ENCODE assay signal across 21 cellular contexts in genomic region chr4:186660403-186660802, GRCh38.
"Had no signal": no experiment of that assay in that cellular context is flagged by ENCODE, and none has a peak within 500 bp of the region (broad histone marks: within the 10 kb centered on the region; RNA-seq: fewer than 3 reads in every experiment).

No MANE protein-coding gene starts in this region.

- H3K4me3 ChIP-seq: SJSA1, SK-N-MC had no signal

- FAIRE-seq: HTR-8/SVneo, RCC 7860 had no signal

- DNase-seq: KBM-7, MV-4-11, NCI-H1048, NCI-H1105, NCI-H1417, NCI-H1436 treated with DMSO at 0.1 percent for 48 hours, NCI-H1694, NCI-H187 treated with DMSO at 0.1 percent for 48 hours, NCI-H2029 treated with DMSO at 0.1 percent for 48 hours, NCI-H2107, NCI-H2227 treated with DMSO at 0.1 percent for 48 hours, NCI-H524 treated with DMSO at 0.1 percent for 48 hours, NCI-H69, Right ventricle myocardium superior, RPMI8226, SIG-M5 had no signal

- H3K9me3 ChIP-seq: SJSA1 had no signal

- H3K27ac ChIP-seq: HL-60, SJSA1, SK-N-MC had no signal

- H3K27me3 ChIP-seq: SJSA1 had no signal
